In the genomic region with DNA sequence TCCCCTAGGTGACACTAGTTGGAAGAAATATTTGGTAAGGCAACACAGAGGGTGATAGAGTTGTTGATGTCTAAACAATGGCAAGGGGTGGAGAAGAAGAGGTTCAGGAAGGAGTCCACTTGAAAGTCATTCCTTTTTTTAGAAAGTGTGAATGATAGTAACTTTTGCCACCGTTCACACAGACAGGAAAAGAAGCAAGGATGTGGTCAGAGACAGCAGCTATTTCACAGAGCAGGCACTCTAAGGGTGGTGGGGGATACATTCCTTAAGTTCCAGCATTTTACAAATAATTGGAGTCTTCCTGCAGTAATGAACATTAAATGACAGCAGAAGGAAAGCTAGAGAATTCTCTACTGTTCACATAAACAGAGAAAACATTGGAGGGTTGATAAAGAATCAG, we compare ENCODE assay signal across 18 cellular contexts.
"Had no signal": no experiment of that assay in that cellular context is flagged by ENCODE, and none has a peak within 500 bp of the region (broad histone marks: within the 10 kb centered on the region; RNA-seq: fewer than 3 reads in every experiment).

No MANE protein-coding gene starts in this region.

- H3K4me3 Mint-ChIP-seq: activated B cell treated with CpG ODN at 0.5 μM for 24 hours, brain, memory B cell, neural crest cell had no signal

- H3K27me3 Mint-ChIP-seq: activated B cell treated with CpG ODN at 0.5 μM for 24 hours, brain, memory B cell had no signal

- H3K27me3 ChIP-seq: adrenal gland, dorsolateral prefrontal cortex, esophagus squamous epithelium, foreskin keratinocyte, ovary, stomach had no signal

- H3K4me3 ChIP-seq: adrenal gland, dorsolateral prefrontal cortex, esophagus squamous epithelium, left ventricle myocardium inferior, ovary, stomach, thoracic aorta had no signal

- H3K9me3 Mint-ChIP-seq: activated B cell treated with CpG ODN at 0.5 μM for 24 hours, memory B cell, neural crest cell had no signal

- H3K36me3 ChIP-seq: adrenal gland, esophagus squamous epithelium, left ventricle myocardium inferior, ovary, stomach, thoracic aorta had no signal

- H3K4me1 ChIP-seq: adrenal gland, esophagus squamous epithelium, foreskin keratinocyte, left ventricle myocardium inferior, stomach had no signal

- H3K27ac ChIP-seq: adrenal gland, dorsolateral prefrontal cortex, esophagus squamous epithelium, foreskin keratinocyte, left ventricle myocardium inferior, ovary, stomach, thoracic aorta had no signal

- H3K36me3 Mint-ChIP-seq: brain, memory B cell had no signal

- ATAC-seq: foreskin keratinocyte had no signal

- DNase-seq: activated B cell treated with CpG ODN at 0.5 μM for 24 hours; activated CD4-positive, alpha-beta T cell treated with anti-CD3 and anti-CD28 coated beads, Interleukin-2, amount 50 U/mL, for 1 hour; activated naive CD4-positive, alpha-beta T cell treated with anti-CD3 and anti-CD28 coated beads, Interleukin-2, amount 50 U/mL, for 16 hours; activated T-cell treated with anti-CD3 and anti-CD28 coated beads, Interleukin-2, amount 50 U/mL, for 1 hour; adrenal gland; dorsolateral prefrontal cortex; esophagus squamous epithelium; foreskin keratinocyte; head of caudate nucleus; left ventricle myocardium inferior; ovary; stimulated activated CD4-positive, alpha-beta T cell treated with anti-CD3 and anti-CD28 coated beads, Interleukin-4, amount 100 ng/mL, for 24 hours; stomach; T-helper 1 cell had no signal

- H3K27ac Mint-ChIP-seq: activated B cell treated with CpG ODN at 0.5 μM for 24 hours, brain, memory B cell had no signal

- H3K4me1 Mint-ChIP-seq: activated B cell treated with CpG ODN at 0.5 μM for 24 hours, brain, memory B cell had no signal

- H3K9me3 ChIP-seq: adrenal gland, esophagus squamous epithelium, left ventricle myocardium inferior, ovary, stomach, thoracic aorta had no signal
